ENCODE assay signal across 1 cellular context in the genomic region with DNA sequence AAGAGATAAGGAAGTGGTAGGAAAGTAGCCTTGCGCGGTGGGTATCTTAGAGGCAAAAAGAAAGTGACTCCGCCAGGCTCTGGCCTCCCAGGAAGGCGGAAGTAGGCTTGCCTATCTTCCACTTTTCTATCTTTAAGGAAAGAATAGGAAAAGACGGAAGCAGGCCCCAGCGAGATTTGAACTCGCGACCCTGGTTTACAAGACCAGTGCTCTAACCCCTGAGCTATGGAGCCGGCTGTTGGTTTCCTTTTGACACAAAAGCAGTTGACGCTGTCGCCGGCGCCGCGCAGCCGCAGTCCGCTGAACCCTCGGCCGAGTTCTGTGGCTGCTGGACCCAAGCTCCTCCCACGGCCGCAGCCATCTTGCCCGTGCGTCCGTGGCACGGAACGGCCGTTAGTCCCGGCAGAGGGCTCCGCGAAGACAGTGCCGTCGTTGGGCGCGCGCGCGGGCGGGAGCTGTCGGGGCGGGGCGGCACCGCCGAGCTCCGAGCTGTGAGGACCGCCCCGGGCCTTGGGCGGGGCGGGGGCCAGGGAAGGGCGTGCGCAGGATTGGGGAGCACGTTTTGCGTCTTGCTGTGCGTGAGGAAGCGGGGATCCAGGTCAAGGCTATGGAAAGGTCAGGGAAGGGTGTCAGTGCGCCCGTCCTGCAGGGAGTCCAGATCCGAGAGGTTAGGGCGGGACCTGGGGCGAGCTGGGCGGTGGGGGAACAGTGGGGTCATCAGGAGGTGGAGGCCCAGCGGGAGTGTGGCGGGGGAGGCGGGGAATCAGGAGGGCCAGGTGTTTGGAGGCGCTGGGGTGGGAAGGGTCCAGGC.
TF ChIP-seq lines count a peak whose summit lies in the region.

No MANE protein-coding gene starts in this region.

TF ChIP-seq in A549, 52 proteins besides CTCF, POLR2A, EP300 and RAD21 (continued from another document):
- TF ChIP-seq, protein P1, sequence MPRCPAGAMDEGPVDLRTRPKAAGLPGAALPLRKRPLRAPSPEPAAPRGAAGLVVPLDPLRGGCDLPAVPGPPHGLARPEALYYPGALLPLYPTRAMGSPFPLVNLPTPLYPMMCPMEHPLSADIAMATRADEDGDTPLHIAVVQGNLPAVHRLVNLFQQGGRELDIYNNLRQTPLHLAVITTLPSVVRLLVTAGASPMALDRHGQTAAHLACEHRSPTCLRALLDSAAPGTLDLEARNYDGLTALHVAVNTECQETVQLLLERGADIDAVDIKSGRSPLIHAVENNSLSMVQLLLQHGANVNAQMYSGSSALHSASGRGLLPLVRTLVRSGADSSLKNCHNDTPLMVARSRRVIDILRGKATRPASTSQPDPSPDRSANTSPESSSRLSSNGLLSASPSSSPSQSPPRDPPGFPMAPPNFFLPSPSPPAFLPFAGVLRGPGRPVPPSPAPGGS (IDR thresholded peaks at IDR 0.05), result peak; percentile 59; the same call in 1 of the 3 replicates
- TF ChIP-seq BHLHE40 (IDR thresholded peaks at IDR 0.05; ENCODE audit: low read depth, low read length) (no peak), FOSL2 (IDR thresholded peaks at IDR 0.05) (no peak), FOSL2 (CRISPR knock-in tag; IDR thresholded peaks at IDR 0.05) (no peak), CHD2 (IDR thresholded peaks at IDR 0.05; ENCODE audit: low read length, partially characterized antibody) (no peak), SMC3 (IDR thresholded peaks at IDR 0.05) (peak; percentile 16; the same call in 1 of the 3 replicates), ZFP36 (IDR thresholded peaks at IDR 0.05; ENCODE audit: borderline replicate concordance, partially characterized antibody) (no peak), RFX5 (IDR thresholded peaks at IDR 0.05) (no peak), KDM5A (IDR thresholded peaks at IDR 0.05) (no peak), KDM1A (IDR thresholded peaks at IDR 0.05; ENCODE audit: low read depth) (no peak), RARB (CRISPR knock-in tag; IDR thresholded peaks at IDR 0.05) (peak; percentile 62; the same call in 1 of the 2 replicates), HOXA7 (CRISPR knock-in tag; IDR thresholded peaks at IDR 0.05) (no peak), NFE2L2 (conservative IDR thresholded peaks at IDR 0.05; ENCODE audit: low read length) (no peak), FOXS1 (CRISPR knock-in tag; IDR thresholded peaks at IDR 0.05) (no peak), PHF8 (IDR thresholded peaks at IDR 0.05; ENCODE audit: borderline replicate concordance, low read depth) (peak; percentile 74; the same call in 1 of the 2 replicates), RNF2 (IDR thresholded peaks at IDR 0.05; ENCODE audit: borderline replicate concordance, low read depth) (no peak), TFCP2L1 (CRISPR knock-in tag; IDR thresholded peaks at IDR 0.05) (no peak), HOXB5 (CRISPR knock-in tag; IDR thresholded peaks at IDR 0.05) (no peak), GATA3 (IDR thresholded peaks at IDR 0.05; ENCODE audit: borderline replicate concordance) (no peak), TP53 (CRISPR knock-in tag; IDR thresholded peaks at IDR 0.05) (no peak), MYC (IDR thresholded peaks at IDR 0.05; ENCODE audit: borderline replicate concordance, low read length) (no peak; the same call in 1 of the 2 replicates), ZC3H11A (IDR thresholded peaks at IDR 0.05) (no peak), FOSB (CRISPR knock-in tag; IDR thresholded peaks at IDR 0.05) (no peak), ZNF302 (CRISPR knock-in tag; IDR thresholded peaks at IDR 0.05) (no peak), HES2 (IDR thresholded peaks at IDR 0.05) (no peak), JUNB (IDR thresholded peaks at IDR 0.05) (no peak), EHMT2 (IDR thresholded peaks at IDR 0.05; ENCODE audit: low read depth) (no peak), HDAC2 (IDR thresholded peaks at IDR 0.05) (no peak), MAZ (IDR thresholded peaks at IDR 0.05; ENCODE audit: borderline replicate concordance, low read depth, low read length) (peak; percentile 10; the same call in 1 of the 2 replicates)
- TF ChIP-seq, protein P2, sequence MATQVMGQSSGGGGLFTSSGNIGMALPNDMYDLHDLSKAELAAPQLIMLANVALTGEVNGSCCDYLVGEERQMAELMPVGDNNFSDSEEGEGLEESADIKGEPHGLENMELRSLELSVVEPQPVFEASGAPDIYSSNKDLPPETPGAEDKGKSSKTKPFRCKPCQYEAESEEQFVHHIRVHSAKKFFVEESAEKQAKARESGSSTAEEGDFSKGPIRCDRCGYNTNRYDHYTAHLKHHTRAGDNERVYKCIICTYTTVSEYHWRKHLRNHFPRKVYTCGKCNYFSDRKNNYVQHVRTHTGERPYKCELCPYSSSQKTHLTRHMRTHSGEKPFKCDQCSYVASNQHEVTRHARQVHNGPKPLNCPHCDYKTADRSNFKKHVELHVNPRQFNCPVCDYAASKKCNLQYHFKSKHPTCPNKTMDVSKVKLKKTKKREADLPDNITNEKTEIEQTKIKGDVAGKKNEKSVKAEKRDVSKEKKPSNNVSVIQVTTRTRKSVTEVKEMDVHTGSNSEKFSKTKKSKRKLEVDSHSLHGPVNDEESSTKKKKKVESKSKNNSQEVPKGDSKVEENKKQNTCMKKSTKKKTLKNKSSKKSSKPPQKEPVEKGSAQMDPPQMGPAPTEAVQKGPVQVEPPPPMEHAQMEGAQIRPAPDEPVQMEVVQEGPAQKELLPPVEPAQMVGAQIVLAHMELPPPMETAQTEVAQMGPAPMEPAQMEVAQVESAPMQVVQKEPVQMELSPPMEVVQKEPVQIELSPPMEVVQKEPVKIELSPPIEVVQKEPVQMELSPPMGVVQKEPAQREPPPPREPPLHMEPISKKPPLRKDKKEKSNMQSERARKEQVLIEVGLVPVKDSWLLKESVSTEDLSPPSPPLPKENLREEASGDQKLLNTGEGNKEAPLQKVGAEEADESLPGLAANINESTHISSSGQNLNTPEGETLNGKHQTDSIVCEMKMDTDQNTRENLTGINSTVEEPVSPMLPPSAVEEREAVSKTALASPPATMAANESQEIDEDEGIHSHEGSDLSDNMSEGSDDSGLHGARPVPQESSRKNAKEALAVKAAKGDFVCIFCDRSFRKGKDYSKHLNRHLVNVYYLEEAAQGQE (IDR thresholded peaks at IDR 0.05), result no peak
- TF ChIP-seq, protein P3, sequence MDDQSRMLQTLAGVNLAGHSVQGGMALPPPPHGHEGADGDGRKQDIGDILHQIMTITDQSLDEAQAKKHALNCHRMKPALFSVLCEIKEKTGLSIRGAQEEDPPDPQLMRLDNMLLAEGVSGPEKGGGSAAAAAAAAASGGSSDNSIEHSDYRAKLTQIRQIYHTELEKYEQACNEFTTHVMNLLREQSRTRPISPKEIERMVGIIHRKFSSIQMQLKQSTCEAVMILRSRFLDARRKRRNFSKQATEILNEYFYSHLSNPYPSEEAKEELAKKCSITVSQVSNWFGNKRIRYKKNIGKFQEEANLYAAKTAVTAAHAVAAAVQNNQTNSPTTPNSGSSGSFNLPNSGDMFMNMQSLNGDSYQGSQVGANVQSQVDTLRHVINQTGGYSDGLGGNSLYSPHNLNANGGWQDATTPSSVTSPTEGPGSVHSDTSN (IDR thresholded peaks at IDR 0.05), result peak; percentile 15; the same call in 1 of the 2 replicates
